ENCODE assay signal across 23 cellular contexts in the genomic region with DNA sequence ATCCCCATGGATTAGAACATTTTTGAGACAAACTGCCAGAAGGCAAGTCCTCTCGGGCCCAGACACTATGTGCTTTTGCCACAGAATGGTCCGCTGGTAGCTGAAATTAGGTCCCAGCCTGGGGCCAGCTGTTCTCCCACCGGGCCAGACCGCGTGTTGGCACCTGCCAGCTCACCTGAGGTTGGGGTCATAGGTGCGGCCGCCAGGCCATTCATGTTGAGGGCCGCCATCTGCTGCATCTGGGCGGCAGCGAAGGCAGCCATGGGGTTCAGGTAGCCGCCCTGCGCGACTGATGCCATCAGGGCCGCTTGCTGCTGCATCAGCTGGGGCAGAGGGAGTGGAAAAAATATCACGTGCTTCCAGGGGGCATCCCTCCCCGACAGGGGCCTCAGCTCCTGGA.
"Had no signal": no experiment of that assay in that cellular context is flagged by ENCODE, and none has a peak within 500 bp of the region (broad histone marks: within the 10 kb centered on the region; RNA-seq: fewer than 3 reads in every experiment).

No MANE protein-coding gene starts in this region.

- H3K27ac ChIP-seq: KMS-11, PC-9, RWPE1, SJCRH30, SK-N-MC had no signal

- H3K4me3 Mint-ChIP-seq: T-cell had no signal

- H3K4me1 Mint-ChIP-seq: T-cell had no signal

- H3K9me3 ChIP-seq: SJCRH30 had no signal

- H3K36me3 ChIP-seq: SJCRH30 had no signal

- DNase-seq: Karpas-422, MM.1S, MV-4-11, NCI-H1092, NCI-H1417, NCI-H1436, NCI-H187, NCI-H1930, NCI-H2029 treated with DMSO at 0.1 percent for 48 hours, NCI-H2081 treated with DMSO at 0.1 percent for 48 hours, NCI-H2107, NCI-H226, NCI-H510A, NCI-H526, NCI-H774, PC-9, SHP77, SIG-M5, SJCRH30, T-cell had no signal

- H3K4me3 ChIP-seq: PC-9, SJCRH30, SK-N-MC had no signal

- H3K4me2 ChIP-seq: KMS-11, PC-9 had no signal

- H3K4me1 ChIP-seq: SJCRH30 had no signal

- H3K27ac Mint-ChIP-seq: T-cell had no signal

- H2AFZ ChIP-seq: PC-9 had no signal

- H3K36me3 Mint-ChIP-seq: T-cell had no signal

- H3K27me3 ChIP-seq: SJCRH30 had no signal
